8 cellular contexts compared by ENCODE assay signal in genomic region chr18:500556-501405, GRCh38. TPM values are rescaled to one million over a fixed set of nuclear protein-coding genes. Genes with fewer than 3 reads are reported as not detected.
DNase-seq lines count a peak whose midpoint lies in the region; ATAC-seq lines count a peak whose summit lies in the region.

Gene COLEC12, minus strand, starts transcription at chr18:500701. Its CDS starts 187 bp downstream, at chr18:500514.

- H3K9me3 ChIP-seq in skeletal muscle satellite cell (replicated peaks; ENCODE audit: low read length), result no peaks in the 10 kb centered on the region

- no peak for ATAC-seq in activated naive CD8-positive, alpha-beta T cell treated with anti-CD3 and anti-CD28 coated beads, Interleukin-2, amount 10 ng/mL, durations not matched to agents 7 days and 5 days (ENCODE audit: low read depth)
- ATAC-seq in GM21381 (IDR thresholded peaks at IDR 0.05; ENCODE audit: unreplicated experiment), result no peak

- peak within 1 kb of the TSS; percentile 54 for H3K4me3 ChIP-seq in iPS-11a (ENCODE audit: low read depth, low read length)
- peak within 1 kb of the TSS; percentile 44 for H3K4me3 ChIP-seq in skeletal muscle satellite cell (ENCODE audit: low read length)

- H3K4me1 ChIP-seq in skeletal muscle satellite cell (ENCODE audit: control insufficient read depth, insufficient read depth, low read length), result peaks cover 12% of the 10 kb centered on the region

- H3K9me3 Mint-ChIP-seq in activated naive CD8-positive, alpha-beta T cell treated with anti-CD3 and anti-CD28 coated beads, Interleukin-2, amount 10 ng/mL, durations not matched to agents 7 days and 5 days, result no peaks in the 10 kb centered on the region

- DNase-seq in H4 (ENCODE audit: low spot score) (no peak), dedifferentiated amniotic fluid mesenchymal stem cell (ENCODE audit: extremely low spot score) (no peak), inferior parietal cortex (ENCODE audit: extremely low spot score) (no peak), T-helper 9 cell (no peak)
- DNase-seq in activated naive CD8-positive, alpha-beta T cell treated with anti-CD3 and anti-CD28 coated beads, Interleukin-2, amount 10 ng/mL, durations not matched to agents 7 days and 5 days, result no peak

- H3K27ac Mint-ChIP-seq in activated naive CD8-positive, alpha-beta T cell treated with anti-CD3 and anti-CD28 coated beads, Interleukin-2, amount 10 ng/mL, durations not matched to agents 7 days and 5 days, result no peak within 1 kb of the TSS

- H3K36me3 ChIP-seq in skeletal muscle satellite cell (ENCODE audit: insufficient read depth, low read length), result no peaks in the 10 kb centered on the region

- no peaks in the 10 kb centered on the region for H3K4me1 Mint-ChIP-seq in activated naive CD8-positive, alpha-beta T cell treated with anti-CD3 and anti-CD28 coated beads, Interleukin-2, amount 10 ng/mL, durations not matched to agents 7 days and 5 days

- peaks cover 69% of the 10 kb centered on the region for H3K27me3 ChIP-seq in skeletal muscle satellite cell (ENCODE audit: control insufficient read depth, insufficient read depth, low read length)

- POLR2A ChIA-PET in activated naive CD8-positive, alpha-beta T cell treated with anti-CD3 and anti-CD28 coated beads, Interleukin-2, amount 10 ng/mL, durations not matched to agents 7 days and 5 days (lab: Charles Lee), result no interaction called here

- no peak within 1 kb of the TSS for H3K9ac ChIP-seq in skeletal muscle satellite cell (ENCODE audit: low read depth, low read length)

- peak within 1 kb of the TSS; percentile 55 for H3K4me3 Mint-ChIP-seq in activated naive CD8-positive, alpha-beta T cell treated with anti-CD3 and anti-CD28 coated beads, Interleukin-2, amount 10 ng/mL, durations not matched to agents 7 days and 5 days

- H3K27me3 Mint-ChIP-seq in activated naive CD8-positive, alpha-beta T cell treated with anti-CD3 and anti-CD28 coated beads, Interleukin-2, amount 10 ng/mL, durations not matched to agents 7 days and 5 days, result peaks cover 66% of the 10 kb centered on the region

- peak within 1 kb of the TSS; percentile 79 for H3K4me2 ChIP-seq in skeletal muscle satellite cell (ENCODE audit: low read length)

- H3K36me3 Mint-ChIP-seq in activated naive CD8-positive, alpha-beta T cell treated with anti-CD3 and anti-CD28 coated beads, Interleukin-2, amount 10 ng/mL, durations not matched to agents 7 days and 5 days, result no peaks in the 10 kb centered on the region

RNA-seq across cellular contexts. Expression of gene COLEC12, which starts in this region (rescaled TPM):
- total RNA-seq in H4 (2014; rRNA removed; shearing (Covaris generic)), result 41.9 and 49.4 TPM in 2 replicates
- under 1 TPM; 0.06 to 0.11 TPM for total RNA-seq in activated naive CD8-positive, alpha-beta T cell treated with anti-CD3 and anti-CD28 coated beads, Interleukin-2, amount 10 ng/mL, durations not matched to agents 7 days and 5 days
- total RNA-seq in skeletal muscle satellite cell (2012; rRNA removed), result 5.3 and 16.2 TPM in 2 replicates

Comparison
In these comparisons a context has a peak if more than half of its experiments do, and no peak if none do; other contexts are left out.
1. RNA of gene COLEC12 (total RNA-seq): 41.9 to 49.4 TPM in H4; 0.06 to 0.11 TPM in activated naive CD8-positive, alpha-beta T cell treated with anti-CD3 and anti-CD28 coated beads, Interleukin-2, amount 10 ng/mL, durations not matched to agents 7 days and 5 days; every median in the first group is over 10 times any median in the second.